Comparison of ENCODE assay signal across 8 cellular contexts in genomic region chr10:34937693-34938670, GRCh38.
A peak's percentile ranks its signal among the peaks of the same experiment; 100 is the strongest.
DNase-seq lines count a peak whose midpoint lies in the region; ATAC-seq, FAIRE-seq and TF ChIP-seq lines count a peak whose summit lies in the region.
"Not testable (repeated sequence)": the region's sequence is repeated elsewhere in the genome, so short reads cannot be mapped to it uniquely, and the experiment has no call there.

No MANE protein-coding gene starts in this region.

- POLR2A ChIA-PET in HepG2 (lab: Yijun Ruan, JAX), result not testable (repeated sequence)

- intact Hi-C loops in HepG2 (cut with micrococcal nuclease; ENCODE audit: unreplicated experiment), result not testable (repeated sequence)

- not testable (repeated sequence) for H3K4me3 Mint-ChIP-seq in GM23338

- 0 out of 2 replicates have a peak, but pooled peaks cover 10% of the 10 kb centered on the region for H3K4me1 ChIP-seq in GM23338 (ENCODE audit: insufficient read depth)
- H3K4me1 ChIP-seq in fibroblast of lung (ENCODE audit: control insufficient read depth, extremely low read depth, insufficient read depth, low read length); HepG2 (ENCODE audit: insufficient read depth, low read length): not testable (repeated sequence)

- not testable (repeated sequence) for H3K27ac Mint-ChIP-seq in GM23338

- not testable (repeated sequence) for TF ChIP-seq EP300 in HepG2 (IDR thresholded peaks at IDR 0.05; ENCODE audit: low read depth in 2 of 2, low read length in 2 of 2); HepG2 (CRISPR knock-in tag; IDR thresholded peaks at IDR 0.05; ENCODE audit: borderline replicate concordance)

- not testable (repeated sequence) for H3K9me2 ChIP-seq in GM23338 (ENCODE audit: insufficient read depth)

- not testable (repeated sequence) for FAIRE-seq in HepG2 (lab: Jason Lieb, UNC)

- WGBS in HepG2 (ENCODE audit: low lambda C conversion rate), result 36% methylated on average over 12 of the region's 12 CpGs

- not testable (repeated sequence) for H3K9me3 Mint-ChIP-seq in GM23338

- TF ChIP-seq POLR2A in HepG2 (IDR thresholded peaks at IDR 0.05; ENCODE audit: insufficient read depth in 1 of 2, low read depth in 2 of 2, low read length in 2 of 2), result not testable (repeated sequence)

- H3F3A ChIP-seq in GM23338 (replicated peaks; ENCODE audit: low read depth), result not testable (repeated sequence)

- not testable (repeated sequence) for H3K36me3 Mint-ChIP-seq in GM23338 (ENCODE audit: low read depth)

- ATAC-seq in GM23338 (peak; percentile 23; the same call in 2 of the 3 replicates), SK-N-SH treated with all-trans-retinoic acid at 6 μM for 48 hours (peak; percentile 61)
- not testable (repeated sequence) for ATAC-seq in HepG2

- H3K9me3 ChIP-seq in fibroblast of lung (ENCODE audit: control insufficient read depth, insufficient read depth, low read depth, low read length); HepG2 (ENCODE audit: low read length): not testable (repeated sequence)

- DNase-seq in GM23338 (ENCODE audit: low spot score); HepG2 (ENCODE audit: low spot score); retinal pigment epithelial cell (ENCODE audit: low read depth): not testable (repeated sequence)
- DNase-seq in M059J (ENCODE audit: low read depth) (peak; percentile 53), brain microvascular endothelial cell (peak; percentile 16), fibroblast of lung (ENCODE audit: low read depth in 2 of 2) (peak; percentile 22 to 66)

- H3K4me1 Mint-ChIP-seq in GM23338, result peaks cover 26% of the 10 kb centered on the region

- in situ Hi-C loops in brain microvascular endothelial cell (cut with HindIII; ENCODE audit: low pct_ligation_motif_present, low sequenced_read_pairs); HepG2 (cut with HindIII; ENCODE audit: extremely low pct_ligation_motif_present, low pct_unique_long_range_greater_than_20kb): not testable (repeated sequence)

- peaks cover 19% of the 10 kb centered on the region for H3K27me3 Mint-ChIP-seq in GM23338 (ENCODE audit: insufficient read depth, low read depth, poor library complexity)

- not testable (repeated sequence) for TF ChIP-seq RAD21 in HepG2 (CRISPR knock-in tag; IDR thresholded peaks at IDR 0.05)

- H2AFZ ChIP-seq in GM23338, result peak overlapping the region; percentile 30
- H2AFZ ChIP-seq in fibroblast of lung (ENCODE audit: low read length); HepG2 (ENCODE audit: low read length): not testable (repeated sequence)

- not testable (repeated sequence) for H3K9ac ChIP-seq in fibroblast of lung (ENCODE audit: insufficient read depth, low read length); HepG2 (ENCODE audit: insufficient read depth, low read depth, low read length)

- H3K4me2 ChIP-seq in GM23338; fibroblast of lung (ENCODE audit: extremely low read depth, insufficient read depth, low read length); HepG2 (ENCODE audit: low read depth, low read length): not testable (repeated sequence)

- not testable (repeated sequence) for H3K79me2 ChIP-seq in GM23338 (replicated peaks; ENCODE audit: insufficient read depth); fibroblast of lung (ENCODE audit: control insufficient read depth, insufficient read depth, low read length); HepG2 (ENCODE audit: insufficient read depth, low read length)

- not testable (repeated sequence) for BruUV-seq in HepG2 (replicated peaks; lab: Mats Ljungman, UMichigan)

- not testable (repeated sequence) for H3K27me3 ChIP-seq in GM23338 (ENCODE audit: insufficient read depth); brain microvascular endothelial cell (replicated peaks); fibroblast of lung (ENCODE audit: control insufficient read depth, insufficient read depth, low read length); HepG2 (ENCODE audit: control insufficient read depth in 1 of 2, insufficient read depth in 2 of 2, low read length in 2 of 2)

- H3K36me3 ChIP-seq in GM23338 (ENCODE audit: insufficient read depth); brain microvascular endothelial cell (replicated peaks); fibroblast of lung (ENCODE audit: control insufficient read depth, insufficient read depth, low read length); HepG2 (replicated peaks in 1 of 2; ENCODE audit: control insufficient read depth in 1 of 2, insufficient read depth in 2 of 2, low read length in 2 of 2): not testable (repeated sequence)

- TF ChIP-seq CTCF in C4-2B (conservative IDR thresholded peaks at IDR 0.05), result peak; percentile 84
- peak; percentile 61 to 66 for TF ChIP-seq CTCF in GM23338 (conservative IDR thresholded peaks at IDR 0.05; ENCODE audit: low read depth in 2 of 2)
- peak; percentile 43 for TF ChIP-seq CTCF in brain microvascular endothelial cell (IDR thresholded peaks at IDR 0.05; ENCODE audit: low read depth, low read length, missing control alignments)
- peak in 1 of 2 donors; percentile 17 for TF ChIP-seq CTCF in fibroblast of lung (conservative IDR thresholded peaks at IDR 0.05 in 1 of 2, IDR thresholded peaks at IDR 0.05 in 1 of 2; ENCODE audit: low read depth in 1 of 2, low read length in 2 of 2)
- peak; percentile 31 for TF ChIP-seq CTCF in HepG2 (CRISPR knock-in tag; IDR thresholded peaks at IDR 0.05)
- TF ChIP-seq CTCF in retinal pigment epithelial cell (conservative IDR thresholded peaks at IDR 0.05; ENCODE audit: low read depth, low read length), result peak; percentile 40

- not testable (repeated sequence) for H3K27ac ChIP-seq in C4-2B; GM23338 (ENCODE audit: low read depth); brain microvascular endothelial cell; fibroblast of lung (ENCODE audit: insufficient read depth, low read length); HepG2 (ENCODE audit: extremely low read length, insufficient read depth, low read length)

- H4K20me1 ChIP-seq in GM23338 (replicated peaks; ENCODE audit: insufficient read depth); fibroblast of lung (ENCODE audit: control insufficient read depth, extremely low read depth, insufficient read depth, low read length); HepG2 (ENCODE audit: insufficient read depth, low read length): not testable (repeated sequence)

- CTCF ChIA-PET in HepG2 (lab: Yijun Ruan, JAX; ENCODE audit: low intra/inter-chr PET ratio, low total read pairs), result not testable (repeated sequence)

- H3K4me3 ChIP-seq in GM23338; brain microvascular endothelial cell (ENCODE audit: low read depth, low read length); fibroblast of lung (replicated peaks in 1 of 4; ENCODE audit: control extremely low read depth in 1 of 4, insufficient read depth in 1 of 4, low read depth in 3 of 4, low read length in 4 of 4); HepG2 (replicated peaks in 1 of 3; ENCODE audit: insufficient read depth in 1 of 3, low read depth in 2 of 3, low read length in 3 of 3); retinal pigment epithelial cell (ENCODE audit: low read length): not testable (repeated sequence)

TF ChIP-seq in HepG2, 621 proteins besides CTCF, POLR2A, EP300 and RAD21:
- TF ChIP-seq, protein P1, sequence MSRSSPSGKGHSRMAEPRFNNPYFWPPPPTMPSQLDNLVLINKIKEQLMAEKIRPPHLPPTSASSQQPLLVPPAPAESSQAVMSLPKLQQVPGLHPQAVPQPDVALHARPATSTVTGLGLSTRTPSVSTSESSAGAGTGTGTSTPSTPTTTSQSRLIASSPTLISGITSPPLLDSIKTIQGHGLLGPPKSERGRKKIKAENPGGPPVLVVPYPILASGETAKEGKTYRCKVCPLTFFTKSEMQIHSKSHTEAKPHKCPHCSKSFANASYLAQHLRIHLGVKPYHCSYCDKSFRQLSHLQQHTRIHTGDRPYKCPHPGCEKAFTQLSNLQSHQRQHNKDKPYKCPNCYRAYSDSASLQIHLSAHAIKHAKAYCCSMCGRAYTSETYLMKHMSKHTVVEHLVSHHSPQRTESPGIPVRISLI (CRISPR knock-in tag; IDR thresholded peaks at IDR 0.05; ENCODE audit: borderline replicate concordance), result peak; percentile 18; the same call in 1 of the 2 replicates
- TF ChIP-seq ZNF460 (CRISPR knock-in tag; IDR thresholded peaks at IDR 0.05; ENCODE audit: borderline replicate concordance) (peak; percentile 32; the same call in 1 of the 2 replicates), STAG1 (CRISPR knock-in tag; IDR thresholded peaks at IDR 0.05) (peak; percentile 43), CEBPB (IDR thresholded peaks at IDR 0.05; ENCODE audit: borderline replicate concordance, low read depth, low read length) (peak; percentile 18; the same call in 1 of the 2 replicates)
